ENCODE assay signal across 1 cellular context in the genomic region with DNA sequence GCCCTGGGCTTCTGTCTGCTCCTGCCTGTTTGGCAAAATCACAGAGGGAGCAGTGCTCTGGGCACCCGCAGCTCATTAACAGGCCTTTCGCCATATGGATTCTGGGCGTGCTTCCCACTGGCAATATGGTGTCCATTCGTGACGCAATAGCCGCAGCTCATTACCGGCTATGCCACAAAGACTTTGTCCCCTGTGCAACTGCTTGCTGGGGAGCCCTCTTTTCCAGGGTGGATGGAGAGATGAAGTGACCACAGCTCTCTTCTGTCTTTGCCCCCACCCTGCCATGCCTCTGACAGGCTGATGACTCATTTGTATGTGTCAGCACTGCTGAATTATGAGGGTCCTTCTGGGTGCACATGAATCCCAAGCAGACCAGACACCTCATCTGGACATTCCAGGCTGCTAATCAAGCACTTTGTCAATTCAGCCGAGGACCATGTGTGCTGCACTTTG.
TF ChIP-seq lines count a peak whose summit lies in the region.

No MANE protein-coding gene starts in this region.

TF ChIP-seq in SK-N-SH, 30 proteins besides CTCF, POLR2A, EP300 and RAD21 (continued from another document):
- TF ChIP-seq, protein P1, sequence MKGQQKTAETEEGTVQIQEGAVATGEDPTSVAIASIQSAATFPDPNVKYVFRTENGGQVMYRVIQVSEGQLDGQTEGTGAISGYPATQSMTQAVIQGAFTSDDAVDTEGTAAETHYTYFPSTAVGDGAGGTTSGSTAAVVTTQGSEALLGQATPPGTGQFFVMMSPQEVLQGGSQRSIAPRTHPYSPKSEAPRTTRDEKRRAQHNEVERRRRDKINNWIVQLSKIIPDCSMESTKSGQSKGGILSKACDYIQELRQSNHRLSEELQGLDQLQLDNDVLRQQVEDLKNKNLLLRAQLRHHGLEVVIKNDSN (IDR thresholded peaks at IDR 0.05; ENCODE audit: borderline replicate concordance, low read depth), result 0 out of 2 replicates have a peak, but pooled peaks have one; percentile 42
- TF ChIP-seq JUND (IDR thresholded peaks at IDR 0.05) (peak; percentile 99), CHD2 (IDR thresholded peaks at IDR 0.05; ENCODE audit: low read length, partially characterized antibody) (no peak), RCOR1 (IDR thresholded peaks at IDR 0.05; ENCODE audit: low read length) (peak; percentile 41; the same call in 1 of the 2 replicates), ELF1 (IDR thresholded peaks at IDR 0.05) (peak; percentile 37; the same call in 1 of the 2 replicates), MEF2A (IDR thresholded peaks at IDR 0.05; ENCODE audit: borderline replicate concordance, low read depth) (no peak), TCF12 (IDR thresholded peaks at IDR 0.05) (peak; percentile 99), YY1 (IDR thresholded peaks at IDR 0.05; ENCODE audit: low read depth) (peak; percentile 67; the same call in 1 of the 2 replicates), TEAD4 (IDR thresholded peaks at IDR 0.05; ENCODE audit: borderline replicate concordance, insufficient read depth) (peak; percentile 96), GATA2 (CRISPR knock-in tag; IDR thresholded peaks at IDR 0.05) (0 out of 2 replicates have a peak, but pooled peaks have one; percentile 9), FOXM1 (IDR thresholded peaks at IDR 0.05; ENCODE audit: low read depth) (peak; percentile 74), RFX5 (IDR thresholded peaks at IDR 0.05; ENCODE audit: low read length) (no peak), SIN3A (IDR thresholded peaks at IDR 0.05; ENCODE audit: borderline replicate concordance, low read depth, low read length) (peak; percentile 86; the same call in 1 of the 2 replicates), TAF1 (IDR thresholded peaks at IDR 0.05; ENCODE audit: borderline replicate concordance, low read depth, low read length) (no peak)
- TF ChIP-seq, protein P2, sequence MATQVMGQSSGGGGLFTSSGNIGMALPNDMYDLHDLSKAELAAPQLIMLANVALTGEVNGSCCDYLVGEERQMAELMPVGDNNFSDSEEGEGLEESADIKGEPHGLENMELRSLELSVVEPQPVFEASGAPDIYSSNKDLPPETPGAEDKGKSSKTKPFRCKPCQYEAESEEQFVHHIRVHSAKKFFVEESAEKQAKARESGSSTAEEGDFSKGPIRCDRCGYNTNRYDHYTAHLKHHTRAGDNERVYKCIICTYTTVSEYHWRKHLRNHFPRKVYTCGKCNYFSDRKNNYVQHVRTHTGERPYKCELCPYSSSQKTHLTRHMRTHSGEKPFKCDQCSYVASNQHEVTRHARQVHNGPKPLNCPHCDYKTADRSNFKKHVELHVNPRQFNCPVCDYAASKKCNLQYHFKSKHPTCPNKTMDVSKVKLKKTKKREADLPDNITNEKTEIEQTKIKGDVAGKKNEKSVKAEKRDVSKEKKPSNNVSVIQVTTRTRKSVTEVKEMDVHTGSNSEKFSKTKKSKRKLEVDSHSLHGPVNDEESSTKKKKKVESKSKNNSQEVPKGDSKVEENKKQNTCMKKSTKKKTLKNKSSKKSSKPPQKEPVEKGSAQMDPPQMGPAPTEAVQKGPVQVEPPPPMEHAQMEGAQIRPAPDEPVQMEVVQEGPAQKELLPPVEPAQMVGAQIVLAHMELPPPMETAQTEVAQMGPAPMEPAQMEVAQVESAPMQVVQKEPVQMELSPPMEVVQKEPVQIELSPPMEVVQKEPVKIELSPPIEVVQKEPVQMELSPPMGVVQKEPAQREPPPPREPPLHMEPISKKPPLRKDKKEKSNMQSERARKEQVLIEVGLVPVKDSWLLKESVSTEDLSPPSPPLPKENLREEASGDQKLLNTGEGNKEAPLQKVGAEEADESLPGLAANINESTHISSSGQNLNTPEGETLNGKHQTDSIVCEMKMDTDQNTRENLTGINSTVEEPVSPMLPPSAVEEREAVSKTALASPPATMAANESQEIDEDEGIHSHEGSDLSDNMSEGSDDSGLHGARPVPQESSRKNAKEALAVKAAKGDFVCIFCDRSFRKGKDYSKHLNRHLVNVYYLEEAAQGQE (IDR thresholded peaks at IDR 0.05; ENCODE audit: low read depth, low read length), result peak; percentile 59; the same call in 1 of the 2 replicates
- TF ChIP-seq, protein P3, sequence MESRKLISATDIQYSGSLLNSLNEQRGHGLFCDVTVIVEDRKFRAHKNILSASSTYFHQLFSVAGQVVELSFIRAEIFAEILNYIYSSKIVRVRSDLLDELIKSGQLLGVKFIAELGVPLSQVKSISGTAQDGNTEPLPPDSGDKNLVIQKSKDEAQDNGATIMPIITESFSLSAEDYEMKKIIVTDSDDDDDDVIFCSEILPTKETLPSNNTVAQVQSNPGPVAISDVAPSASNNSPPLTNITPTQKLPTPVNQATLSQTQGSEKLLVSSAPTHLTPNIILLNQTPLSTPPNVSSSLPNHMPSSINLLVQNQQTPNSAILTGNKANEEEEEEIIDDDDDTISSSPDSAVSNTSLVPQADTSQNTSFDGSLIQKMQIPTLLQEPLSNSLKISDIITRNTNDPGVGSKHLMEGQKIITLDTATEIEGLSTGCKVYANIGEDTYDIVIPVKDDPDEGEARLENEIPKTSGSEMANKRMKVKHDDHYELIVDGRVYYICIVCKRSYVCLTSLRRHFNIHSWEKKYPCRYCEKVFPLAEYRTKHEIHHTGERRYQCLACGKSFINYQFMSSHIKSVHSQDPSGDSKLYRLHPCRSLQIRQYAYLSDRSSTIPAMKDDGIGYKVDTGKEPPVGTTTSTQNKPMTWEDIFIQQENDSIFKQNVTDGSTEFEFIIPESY (IDR thresholded peaks at IDR 0.05; ENCODE audit: borderline replicate concordance, low read depth), result peak; percentile 86; the same call in 1 of the 2 replicates
- TF ChIP-seq, protein P4, sequence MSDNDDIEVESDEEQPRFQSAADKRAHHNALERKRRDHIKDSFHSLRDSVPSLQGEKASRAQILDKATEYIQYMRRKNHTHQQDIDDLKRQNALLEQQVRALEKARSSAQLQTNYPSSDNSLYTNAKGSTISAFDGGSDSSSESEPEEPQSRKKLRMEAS (IDR thresholded peaks at IDR 0.05; ENCODE audit: low read depth), result peak; percentile 89; the same call in 1 of the 2 replicates
